Comparison of ENCODE assay signal across 8 cellular contexts in genomic region chr15:77966540-77967290, GRCh38.
A peak's percentile ranks its signal among the peaks of the same experiment; 100 is the strongest.
DNase-seq lines count a peak whose midpoint lies in the region; ATAC-seq and TF ChIP-seq lines count a peak whose summit lies in the region.

No MANE protein-coding gene starts in this region.

- no peak overlapping the region for H3K4me3 ChIP-seq in Jurkat, Clone E6-1 (ENCODE audit: low read length)

- DNase-seq in Daoy (ENCODE audit: low read depth) (peak; percentile 55), left kidney (ENCODE audit: low read depth, low spot score) (peak; percentile 58), GDM1 (lab: John Stamatoyannopoulos, UW) (no peak)
- peak; percentile 22 for DNase-seq in Jurkat, Clone E6-1 (ENCODE audit: low read depth, low spot score)
- DNase-seq in central memory CD4-positive, alpha-beta T cell, result peak; percentile 39
- peak; percentile 17 to 21 for DNase-seq in stimulated activated CD8-positive, alpha-beta memory T cell treated with anti-CD3 and anti-CD28 coated beads, Interleukin-2, amount 100 ng/mL, for 1 hour (ENCODE audit: low read depth in 2 of 2)

- ATAC-seq in GM21526 (IDR thresholded peaks at IDR 0.05; ENCODE audit: low FRiP score, unreplicated experiment), result no peak

- H3K27ac ChIP-seq in VCaP, result peak overlapping the region; percentile 17; the same call in 1 of the 2 replicates

- TF ChIP-seq CTCF in VCaP (conservative IDR thresholded peaks at IDR 0.05), result peak; percentile 97
